In the genomic region with DNA sequence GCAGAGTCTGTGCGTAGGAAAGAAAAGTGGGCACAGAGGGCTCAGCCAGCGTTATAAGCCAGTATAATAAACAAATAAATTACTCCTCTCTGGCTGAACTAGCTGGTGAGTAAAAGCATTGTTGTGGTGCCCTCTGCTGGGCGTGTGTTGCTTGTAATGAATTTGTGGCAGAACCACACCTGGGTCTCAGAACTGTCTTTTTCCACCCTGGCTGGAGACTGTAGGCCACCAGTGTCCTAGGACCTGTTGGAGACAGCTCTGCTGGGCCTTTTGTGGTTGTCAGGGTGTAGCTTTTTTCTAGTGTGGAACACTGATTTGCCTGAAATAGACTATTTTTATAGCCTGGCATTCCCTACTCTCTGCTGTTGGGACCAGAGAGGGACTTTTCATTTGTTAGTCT, we compare ENCODE assay signal across 9 cellular contexts.
DNase-seq lines count a peak whose midpoint lies in the region; ATAC-seq and TF ChIP-seq lines count a peak whose summit lies in the region.
"Had no signal": no experiment of that assay in that cellular context is flagged by ENCODE, and none has a peak within 500 bp of the region (broad histone marks: within the 10 kb centered on the region; RNA-seq: fewer than 3 reads in every experiment).

No MANE protein-coding gene starts in this region.

- no peaks in the 10 kb centered on the region for H3K36me3 Mint-ChIP-seq in stimulated activated memory B cell treated with anti-CD40 and anti-IgM and Interleukin-4, amounts not matched to agents 10 μg/mL and 1 μg/mL and 100 μg/mL, for 72 hours

- no peaks in the 10 kb centered on the region for H3K9me3 ChIP-seq in mucosa of descending colon

- no peak overlapping the region for H3K4me3 ChIP-seq in mucosa of descending colon

- H3K4me1 ChIP-seq in mucosa of descending colon (ENCODE audit: low read depth), result no peaks in the 10 kb centered on the region

- DNase-seq in G401 (ENCODE audit: low spot score) (peak; percentile 91), NCI-H748 (lab: John Stamatoyannopoulos, UW; ENCODE audit: unreplicated experiment) (peak; percentile 62), epidermal melanocyte (ENCODE audit: insufficient read length, low spot score) (peak; percentile 50), mucosa of descending colon (peak in 2 of 3 donors; percentile 79 to 95)
- DNase-seq in activated CD8-positive, alpha-beta memory T cell treated with anti-CD3 and anti-CD28 coated beads for 24 hours, result peak; percentile 77

- in situ Hi-C loops in G401 (cut with HindIII; ENCODE audit: low sequenced_read_pairs), result no loop called here

- no peaks in the 10 kb centered on the region for H3K4me1 Mint-ChIP-seq in stimulated activated memory B cell treated with anti-CD40 and anti-IgM and Interleukin-4, amounts not matched to agents 10 μg/mL and 1 μg/mL and 100 μg/mL, for 72 hours

- no peaks in the 10 kb centered on the region for H3K9me3 Mint-ChIP-seq in stimulated activated memory B cell treated with anti-CD40 and anti-IgM and Interleukin-4, amounts not matched to agents 10 μg/mL and 1 μg/mL and 100 μg/mL, for 72 hours
- H3K9me3 Mint-ChIP-seq: dendritic cell treated with granulocyte-macrophage colony-stimulating factor and Interleukin-4, amounts not matched to agents 40 ng/mL and 50 ng/mL, for 4 days had no signal

- H3K36me3 ChIP-seq in mucosa of descending colon (ENCODE audit: low read depth), result no peaks in the 10 kb centered on the region

- intact Hi-C loops in mucosa of descending colon (cut with DNase I, micrococcal nuclease), result no loop called here

- TF ChIP-seq CTCF in mucosa of descending colon (IDR thresholded peaks at IDR 0.05), result no peak

- no peaks in the 10 kb centered on the region for H3K27me3 Mint-ChIP-seq in stimulated activated memory B cell treated with anti-CD40 and anti-IgM and Interleukin-4, amounts not matched to agents 10 μg/mL and 1 μg/mL and 100 μg/mL, for 72 hours
- H3K27me3 Mint-ChIP-seq: dendritic cell treated with granulocyte-macrophage colony-stimulating factor and Interleukin-4, amounts not matched to agents 40 ng/mL and 50 ng/mL, for 4 days had no signal

- no peak overlapping the region for H3K4me3 Mint-ChIP-seq in stimulated activated memory B cell treated with anti-CD40 and anti-IgM and Interleukin-4, amounts not matched to agents 10 μg/mL and 1 μg/mL and 100 μg/mL, for 72 hours
- H3K4me3 Mint-ChIP-seq: dendritic cell treated with granulocyte-macrophage colony-stimulating factor and Interleukin-4, amounts not matched to agents 40 ng/mL and 50 ng/mL, for 4 days had no signal

- ATAC-seq in HG02885 (IDR thresholded peaks at IDR 0.05; ENCODE audit: poor library complexity, unreplicated experiment) (peak; percentile 71), mucosa of descending colon (peak; percentile 72), HG03097 (IDR thresholded peaks at IDR 0.05; ENCODE audit: low FRiP score, unreplicated experiment) (no peak)
- ATAC-seq in stimulated activated memory B cell treated with anti-CD40 and anti-IgM and Interleukin-4, amounts not matched to agents 10 μg/mL and 1 μg/mL and 100 μg/mL, for 72 hours, result peak; percentile 46

- no peak overlapping the region for H3K27ac Mint-ChIP-seq in stimulated activated memory B cell treated with anti-CD40 and anti-IgM and Interleukin-4, amounts not matched to agents 10 μg/mL and 1 μg/mL and 100 μg/mL, for 72 hours
- H3K27ac Mint-ChIP-seq: dendritic cell treated with granulocyte-macrophage colony-stimulating factor and Interleukin-4, amounts not matched to agents 40 ng/mL and 50 ng/mL, for 4 days had no signal
